Comparison of ENCODE assay signal across 1 cellular context in genomic region chr2:209974566-209974965, GRCh38.
TF ChIP-seq lines count a peak whose summit lies in the region.

No MANE protein-coding gene starts in this region.

TF ChIP-seq in HepG2, 621 proteins besides CTCF, POLR2A, EP300 and RAD21 (continued from another document):
- TF ChIP-seq GMEB2 (CRISPR knock-in tag; IDR thresholded peaks at IDR 0.05; ENCODE audit: low read depth) (no peak), ZNF138 (CRISPR knock-in tag; IDR thresholded peaks at IDR 0.05; ENCODE audit: low read depth) (no peak), ZKSCAN8 (CRISPR knock-in tag; IDR thresholded peaks at IDR 0.05; ENCODE audit: borderline replicate concordance) (no peak), BORCS8-MEF2B (CRISPR knock-in tag; IDR thresholded peaks at IDR 0.05) (no peak), ZNF879 (CRISPR knock-in tag; IDR thresholded peaks at IDR 0.05) (no peak), SMARCE1 (IDR thresholded peaks at IDR 0.05; ENCODE audit: borderline replicate concordance) (no peak)
